8 cellular contexts compared by ENCODE assay signal in genomic region chr2:151261240-151261976, GRCh38. TPM values are rescaled to one million over a fixed set of nuclear protein-coding genes. Genes with fewer than 3 reads are reported as not detected.
DNase-seq lines count a peak whose midpoint lies in the region; ATAC-seq and TF ChIP-seq lines count a peak whose summit lies in the region.

Gene RBM43 (minus strand): TSS chr2:151261863. CDS start chr2:151261727, 136 bp downstream.

- no peaks in the 10 kb centered on the region for H3K9me3 Mint-ChIP-seq in nephron

- no peaks in the 10 kb centered on the region for H3K36me3 ChIP-seq in Peyer's patch

- H3K36me3 Mint-ChIP-seq in nephron (ENCODE audit: low read depth) = peaks cover 4% of the 10 kb centered on the region

- H3K4me3 ChIP-seq in Jurkat, Clone E6-1 (ENCODE audit: low read length) = peak within 1 kb of the TSS; percentile 56
- H3K4me3 ChIP-seq in Peyer's patch (peak within 1 kb of the TSS; percentile 84 to 96 (median 89)), fibroblast of the aortic adventitia (ENCODE audit: low read depth, low read length) (peak within 1 kb of the TSS; percentile 91)

- no peaks in the 10 kb centered on the region for H3K27me3 ChIP-seq in Peyer's patch

- H3K4me3 Mint-ChIP-seq in nephron = peak within 1 kb of the TSS; percentile 89 to 96 (median 89)

- ATAC-seq in GM21619 (IDR thresholded peaks at IDR 0.05; ENCODE audit: unreplicated experiment) = peak; percentile 91
- peak; percentile 91 for ATAC-seq in stimulated activated naive CD8-positive, alpha-beta T cell treated with anti-CD3 and anti-CD28 coated beads, Interleukin-15, Interleukin-2, amounts not matched to agents 100 U/mL and 50 U/mL, for 24 hours

- H3K4me1 ChIP-seq in Peyer's patch = no peaks in the 10 kb centered on the region

- H3K4me1 Mint-ChIP-seq in nephron = peaks cover 23% of the 10 kb centered on the region

- no peaks in the 10 kb centered on the region for H3K9me3 ChIP-seq in Peyer's patch

- TF ChIP-seq POLR2A in Peyer's patch (IDR thresholded peaks at IDR 0.05) = peak; percentile 33 to 44

- peak; percentile 69 for DNase-seq in DMS79 (lab: John Stamatoyannopoulos, UW)
- DNase-seq in Jurkat, Clone E6-1 (ENCODE audit: low read depth, low spot score) = peak; percentile 84
- peak; percentile 79 to 93 (median 82) for DNase-seq in Peyer's patch
- DNase-seq in activated T-helper 9 cell treated with anti-CD3 and anti-CD28 coated beads, Interleukin-2, amount 50 U/mL, for 16 hours (ENCODE audit: low read depth) = peak; percentile 71
- peak; percentile 97 for DNase-seq in fibroblast of the aortic adventitia (ENCODE audit: low read depth)
- DNase-seq in stimulated activated naive CD8-positive, alpha-beta T cell treated with anti-CD3 and anti-CD28 coated beads, Interleukin-15, Interleukin-2, amounts not matched to agents 100 U/mL and 50 U/mL, for 24 hours = peak; percentile 79

- TF ChIP-seq CTCF in Peyer's patch (IDR thresholded peaks at IDR 0.05) = no peak
- TF ChIP-seq CTCF in fibroblast of the aortic adventitia (IDR thresholded peaks at IDR 0.05; ENCODE audit: insufficient read depth, low read length) = no peak
- TF ChIP-seq CTCF in nephron (IDR thresholded peaks at IDR 0.05; ENCODE audit: unreplicated experiment in 3 of 3) = no peak

- H3K27ac ChIP-seq in Peyer's patch = peak within 1 kb of the TSS; percentile 89 to 98 (median 92)

- H3K27ac Mint-ChIP-seq in nephron = peak within 1 kb of the TSS; percentile 93 to 97 (median 97)

- H3K27me3 Mint-ChIP-seq in nephron (ENCODE audit: low read depth) = peaks cover 8% of the 10 kb centered on the region

RNA-seq across cellular contexts. Expression of gene RBM43, which starts in this region (rescaled TPM):
- 2.3 TPM for polyA plus RNA-seq in Jurkat, Clone E6-1 (2012; ENCODE audit: insufficient read depth, insufficient read length)
- total RNA-seq in Peyer's patch (1 to 10 TPM; 2.3 to 8.3 (median 4.7) TPM), fibroblast of the aortic adventitia (ENCODE audit: low replicate concordance) (11.9 and 14.3 TPM in 2 replicates)

Comparison
In these comparisons a context has a peak if more than half of its experiments do, and no peak if none do; other contexts are left out.
1. Peak in every context shown above with its lines: DNase-seq, ATAC-seq, H3K4me3 ChIP-seq and H3K27ac ChIP-seq.